In genomic region chr2:191070276-191070675, GRCh38 we compare ENCODE assay signal across 22 cellular contexts. TPM values are rescaled to one million over a fixed set of nuclear protein-coding genes. Genes with fewer than 3 reads are reported as not detected.
DNase-seq lines count a peak whose midpoint lies in the region; FAIRE-seq and TF ChIP-seq lines count a peak whose summit lies in the region.
"Had no signal": no experiment of that assay in that cellular context is flagged by ENCODE, and none has a peak within 500 bp of the region (broad histone marks: within the 10 kb centered on the region; RNA-seq: fewer than 3 reads in every experiment).

No MANE protein-coding gene starts in this region.

- peaks cover 4% of the 10 kb centered on the region for H3K9me3 Mint-ChIP-seq in activated CD4-positive, alpha-beta T cell treated with anti-CD3 and anti-CD28 coated beads, Interleukin-2, amount 10 ng/mL, durations not matched to agents 7 days and 5 days
- no peaks in the 10 kb centered on the region for H3K9me3 Mint-ChIP-seq in activated CD4-positive, alpha-beta memory T cell treated with anti-CD3 and anti-CD28 coated beads, Interleukin-2, amount 10 ng/mL, durations not matched to agents 7 days and 5 days
- H3K9me3 Mint-ChIP-seq: neural crest cell had no signal

- dilution Hi-C loops in endothelial cell of umbilical vein (cut with MboI; ENCODE audit: extremely low pct_ligation_motif_present, low sequenced_read_pairs) = no loop called here

- no peak for DNase-seq in activated CD4-positive, alpha-beta T cell treated with anti-CD3 and anti-CD28 coated beads, Interleukin-2, amount 10 ng/mL, durations not matched to agents 7 days and 5 days
- DNase-seq in activated CD4-positive, alpha-beta T cell treated with anti-CD3 and anti-CD28 coated beads, Interleukin-2, amount 50 U/mL, for 4 hours = no peak
- DNase-seq in GDM1 (lab: John Stamatoyannopoulos, UW) = peak; percentile 8
- DNase-seq in activated CD4-positive, alpha-beta memory T cell treated with anti-CD3 and anti-CD28 coated beads, Interleukin-2, amount 10 ng/mL, durations not matched to agents 7 days and 5 days = no peak
- no peak for DNase-seq in endothelial cell of umbilical vein (ENCODE audit: low read depth, low spot score)
- DNase-seq in stimulated activated CD4-positive, alpha-beta T cell treated with anti-CD3 and anti-CD28 coated beads, Interleukin-4, amount 100 ng/mL, for 24 hours = no peak
- no peak for DNase-seq in SKM-1 (lab: John Stamatoyannopoulos, UW; ENCODE audit: unreplicated experiment)
- DNase-seq in AG20443 (ENCODE audit: low spot score) = no peak
- DNase-seq: activated CD8-positive, alpha-beta memory T cell treated with anti-CD3 and anti-CD28 coated beads, Interleukin-2, amount 50 U/mL, for 48 hours; colonic mucosa; GOT3; NCI-H524; posterior cingulate gyrus; sigmoid colon; T1000 had no signal

- no peak for TF ChIP-seq POLR2A in endothelial cell of umbilical vein (IDR thresholded peaks at IDR 0.05; ENCODE audit: low read depth, low read length)

- H3K4me1 ChIP-seq in endothelial cell of umbilical vein (ENCODE audit: control insufficient read depth, extremely low read depth, insufficient read depth, low read length) = no peaks in the 10 kb centered on the region
- H3K4me1 ChIP-seq: colonic mucosa, sigmoid colon, SJSA1 had no signal

- H3K9ac ChIP-seq in endothelial cell of umbilical vein (replicated peaks; ENCODE audit: extremely low read depth, insufficient read depth, low read length) = no peak overlapping the region
- H3K9ac ChIP-seq: BLaER1 had no signal

- peak; percentile 60 for FAIRE-seq in endothelial cell of umbilical vein (lab: Jason Lieb, UNC)
- FAIRE-seq: keratinocyte, RCC 7860, urothelium cell line had no signal

- peaks cover 0 to 3% of the 10 kb centered on the region in 2 experiments for H3K27me3 ChIP-seq in endothelial cell of umbilical vein (ENCODE audit: control insufficient read depth in 2 of 2, insufficient read depth in 2 of 2, low read length in 2 of 2)
- H3K27me3 ChIP-seq: BLaER1, colonic mucosa, sigmoid colon, SJSA1, suprapubic skin had no signal

- no peaks in the 10 kb centered on the region for H3K9me3 ChIP-seq in endothelial cell of umbilical vein (replicated peaks; ENCODE audit: control insufficient read depth, insufficient read depth, low read length)
- H3K9me3 ChIP-seq: BLaER1, colonic mucosa, sigmoid colon, SJSA1, suprapubic skin had no signal

- POLR2A ChIA-PET in activated CD4-positive, alpha-beta T cell treated with anti-CD3 and anti-CD28 coated beads, Interleukin-2, amount 10 ng/mL, durations not matched to agents 7 days and 5 days (lab: Charles Lee) = interaction anchor here (0.8 kb wide), 1 partner anchor 88 kb away, joined by 3 read pairs; no protein-coding TSS in a partner anchor
- POLR2A ChIA-PET in activated CD4-positive, alpha-beta memory T cell treated with anti-CD3 and anti-CD28 coated beads, Interleukin-2, amount 10 ng/mL, durations not matched to agents 7 days and 5 days (lab: Charles Lee) = interaction anchor here (0.8 to 2.9 kb wide), 15 partner anchors 8 to 190 kb away, joined by 3 to 15 read pairs (median 3); partner anchors contain the start of genes GLS and STAT4
- POLR2A ChIA-PET in endothelial cell of umbilical vein (lab: Charles Lee) = no interaction called here

- H4K20me1 ChIP-seq in endothelial cell of umbilical vein (replicated peaks; ENCODE audit: control insufficient read depth, extremely low read depth, insufficient read depth, low read length) = no peaks in the 10 kb centered on the region
- H4K20me1 ChIP-seq: BLaER1 had no signal

- H3K27me3 Mint-ChIP-seq in activated CD4-positive, alpha-beta T cell treated with anti-CD3 and anti-CD28 coated beads, Interleukin-2, amount 10 ng/mL, durations not matched to agents 7 days and 5 days = no peaks in the 10 kb centered on the region
- no peaks in the 10 kb centered on the region for H3K27me3 Mint-ChIP-seq in activated CD4-positive, alpha-beta memory T cell treated with anti-CD3 and anti-CD28 coated beads, Interleukin-2, amount 10 ng/mL, durations not matched to agents 7 days and 5 days

- CTCF ChIA-PET in activated CD4-positive, alpha-beta T cell treated with anti-CD3 and anti-CD28 coated beads, Interleukin-2, amount 10 ng/mL, durations not matched to agents 7 days and 5 days (lab: Charles Lee) = interaction anchor here (0.8 to 1.8 kb wide), 11 partner anchors 8 to 660 kb away, joined by 3 to 8 read pairs (median 4); no protein-coding TSS in a partner anchor
- CTCF ChIA-PET in activated CD4-positive, alpha-beta memory T cell treated with anti-CD3 and anti-CD28 coated beads, Interleukin-2, amount 10 ng/mL, durations not matched to agents 7 days and 5 days (lab: Charles Lee) = interaction anchor here (0.7 to 2.9 kb wide), 7 partner anchors 9 to 85 kb away, joined by 3 to 21 read pairs (median 5); no protein-coding TSS in a partner anchor
- CTCF ChIA-PET in endothelial cell of umbilical vein (lab: Charles Lee) = interaction anchor here (1.8 to 2.7 kb wide), 2 partner anchors 11 to 19 kb away, joined by 5 to 24 read pairs; no protein-coding TSS in a partner anchor

- no peaks in the 10 kb centered on the region for H3K36me3 ChIP-seq in endothelial cell of umbilical vein (ENCODE audit: control insufficient read depth in 2 of 2, extremely low read depth in 1 of 2, insufficient read depth in 2 of 2, low read length in 2 of 2)
- H3K36me3 ChIP-seq: BLaER1, colonic mucosa, sigmoid colon, SJSA1, suprapubic skin had no signal

- peak overlapping the region; percentile 61 for H3K4me3 Mint-ChIP-seq in activated CD4-positive, alpha-beta T cell treated with anti-CD3 and anti-CD28 coated beads, Interleukin-2, amount 10 ng/mL, durations not matched to agents 7 days and 5 days
- H3K4me3 Mint-ChIP-seq in activated CD4-positive, alpha-beta memory T cell treated with anti-CD3 and anti-CD28 coated beads, Interleukin-2, amount 10 ng/mL, durations not matched to agents 7 days and 5 days = peak overlapping the region; percentile 74
- H3K4me3 Mint-ChIP-seq: neural crest cell had no signal

- no peak overlapping the region for H3K4me3 ChIP-seq in endothelial cell of umbilical vein (replicated peaks in 1 of 3; ENCODE audit: insufficient read depth in 1 of 3, low read depth in 1 of 3, low read length in 3 of 3)
- H3K4me3 ChIP-seq: BLaER1, colonic mucosa, sigmoid colon, SJSA1, suprapubic skin had no signal

- no peak overlapping the region for H2AFZ ChIP-seq in endothelial cell of umbilical vein (ENCODE audit: low read depth, low read length)

- H3K27ac ChIP-seq in endothelial cell of umbilical vein (ENCODE audit: insufficient read depth, low read depth, low read length) = no peak overlapping the region
- H3K27ac ChIP-seq: BLaER1, colonic mucosa, sigmoid colon, SJSA1, suprapubic skin had no signal

- H3K79me2 ChIP-seq in endothelial cell of umbilical vein (ENCODE audit: control insufficient read depth, insufficient read depth, low read length) = no peaks in the 10 kb centered on the region

- no peak for TF ChIP-seq CTCF in endothelial cell of umbilical vein (IDR thresholded peaks at IDR 0.05; ENCODE audit: extremely low read depth in 1 of 2, insufficient read depth in 1 of 2, low read depth in 1 of 2, low read length in 2 of 2)

- peaks cover 63% of the 10 kb centered on the region for H3K4me1 Mint-ChIP-seq in activated CD4-positive, alpha-beta T cell treated with anti-CD3 and anti-CD28 coated beads, Interleukin-2, amount 10 ng/mL, durations not matched to agents 7 days and 5 days
- H3K4me1 Mint-ChIP-seq in activated CD4-positive, alpha-beta memory T cell treated with anti-CD3 and anti-CD28 coated beads, Interleukin-2, amount 10 ng/mL, durations not matched to agents 7 days and 5 days = peaks cover 57% of the 10 kb centered on the region
- H3K4me1 Mint-ChIP-seq: neural crest cell had no signal

- peaks cover 74% of the 10 kb centered on the region for H3K36me3 Mint-ChIP-seq in activated CD4-positive, alpha-beta T cell treated with anti-CD3 and anti-CD28 coated beads, Interleukin-2, amount 10 ng/mL, durations not matched to agents 7 days and 5 days (ENCODE audit: low read depth)
- peaks cover 71% of the 10 kb centered on the region for H3K36me3 Mint-ChIP-seq in activated CD4-positive, alpha-beta memory T cell treated with anti-CD3 and anti-CD28 coated beads, Interleukin-2, amount 10 ng/mL, durations not matched to agents 7 days and 5 days (ENCODE audit: low read depth)

- intact Hi-C loops in endothelial cell of umbilical vein (cut with micrococcal nuclease) = no loop called here

- peak overlapping the region; percentile 83 for H3K27ac Mint-ChIP-seq in activated CD4-positive, alpha-beta T cell treated with anti-CD3 and anti-CD28 coated beads, Interleukin-2, amount 10 ng/mL, durations not matched to agents 7 days and 5 days
- H3K27ac Mint-ChIP-seq in activated CD4-positive, alpha-beta memory T cell treated with anti-CD3 and anti-CD28 coated beads, Interleukin-2, amount 10 ng/mL, durations not matched to agents 7 days and 5 days = peak overlapping the region; percentile 83

- H3K9me1 ChIP-seq in endothelial cell of umbilical vein (replicated peaks; ENCODE audit: control insufficient read depth, extremely low read depth, insufficient read depth, low read length) = no peaks in the 10 kb centered on the region

- no TSS peak for BruUV-seq in endothelial cell of umbilical vein (replicated peaks; lab: Mats Ljungman, UMichigan)

- no peak overlapping the region for H3K4me2 ChIP-seq in endothelial cell of umbilical vein (ENCODE audit: insufficient read depth, low read length)
- H3K4me2 ChIP-seq: BLaER1 had no signal

TF ChIP-seq in endothelial cell of umbilical vein, 7 proteins besides CTCF, POLR2A, EP300 and RAD21 (continues in another document):
- TF ChIP-seq POLR2AphosphoS5 (IDR thresholded peaks at IDR 0.05; ENCODE audit: insufficient read depth, low read depth, low read length) = no peak
- no peak for TF ChIP-seq MYC (IDR thresholded peaks at IDR 0.05; ENCODE audit: low read depth, low read length)
- no peak for TF ChIP-seq EZH2 (IDR thresholded peaks at IDR 0.05; ENCODE audit: borderline replicate concordance, low read depth, low read length, severe bottlenecking)
- TF ChIP-seq GATA2 (IDR thresholded peaks at IDR 0.05; ENCODE audit: insufficient read depth, insufficient read length, low read depth, low read length) = no peak

RNA-seq across cellular contexts. Expression of gene STAT1, which starts 56.3 kb away (rescaled TPM):
- total RNA-seq in activated CD4-positive, alpha-beta T cell treated with anti-CD3 and anti-CD28 coated beads, Interleukin-2, amount 10 ng/mL, durations not matched to agents 7 days and 5 days = 100 to 1,000 TPM; 876 to 958 TPM
- 100 to 1,000 TPM; 540 to 547 TPM for total RNA-seq in activated CD4-positive, alpha-beta memory T cell treated with anti-CD3 and anti-CD28 coated beads, Interleukin-2, amount 10 ng/mL, durations not matched to agents 7 days and 5 days
- total RNA-seq in endothelial cell of umbilical vein = 59.2 and 67.6 TPM in 2 replicates
- polyA plus RNA-seq in endothelial cell of umbilical vein = 56.1 and 64.2 TPM in 2 replicates
- polyA plus RNA-seq in endothelial cell of umbilical vein (2011; cell fraction: cytosol; rRNA removed) = 56.9 and 57.6 TPM in 2 replicates
- 108 and 111 TPM in 2 replicates for polyA plus RNA-seq in endothelial cell of umbilical vein (2011; cell fraction: nucleus; rRNA removed)
- polyA plus RNA-seq in endothelial cell of umbilical vein (2012) = 78.7 and 102 TPM in 2 replicates
- polyA minus RNA-seq in endothelial cell of umbilical vein = 132 and 160 TPM in 2 replicates
- polyA minus RNA-seq in endothelial cell of umbilical vein (2011; cell fraction: cytosol; rRNA and poly(A)+ RNA removed) = 25.5 TPM
- polyA minus RNA-seq in endothelial cell of umbilical vein (2011; cell fraction: nucleus; rRNA and poly(A)+ RNA removed) = 147 and 163 TPM in 2 replicates
